Comparison of ENCODE assay signal across 16 cellular contexts in the genomic region with DNA sequence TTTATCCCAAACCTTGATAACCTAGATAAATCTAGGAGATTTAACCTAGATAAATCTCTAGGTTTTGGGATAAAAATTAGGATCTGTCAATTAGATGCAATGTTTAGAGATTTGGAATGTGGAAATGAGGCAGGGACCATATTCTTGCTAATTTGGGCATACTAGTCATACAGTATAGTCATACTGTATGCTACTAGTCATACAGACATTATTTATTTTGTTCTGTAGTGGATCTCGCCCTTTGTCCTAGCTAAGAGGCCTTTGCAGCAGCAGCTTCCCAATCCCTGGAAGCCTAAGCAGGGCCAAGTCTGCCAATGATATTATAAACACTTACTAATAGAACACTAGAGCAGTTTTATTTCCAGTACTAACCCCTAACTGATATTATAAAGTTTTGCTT.
DNase-seq lines count a peak whose midpoint lies in the region; ATAC-seq and TF ChIP-seq lines count a peak whose summit lies in the region.
"Had no signal": no experiment of that assay in that cellular context is flagged by ENCODE, and none has a peak within 500 bp of the region (broad histone marks: within the 10 kb centered on the region; RNA-seq: fewer than 3 reads in every experiment).

No MANE protein-coding gene starts in this region.

- H3K4me3 Mint-ChIP-seq in activated T-cell treated with anti-CD3 and anti-CD28 coated beads, Interleukin-2, amount 50 U/mL, for 24 hours: no peak overlapping the region
- no peak overlapping the region for H3K4me3 Mint-ChIP-seq in activated T-helper 2 cell treated with anti-CD3 and anti-CD28 coated beads, Interferon-gamma antibody, Interleukin-2, Interleukin-4, amounts not matched to agents 10 μg/mL and 5 μg/mL and 100 μg/mL, durations not matched to agents 14 hours and 24 hours and 36 hours (ENCODE audit: low read depth)

- peaks cover 2% of the 10 kb centered on the region for H3K4me1 Mint-ChIP-seq in activated T-cell treated with anti-CD3 and anti-CD28 coated beads, Interleukin-2, amount 50 U/mL, for 24 hours (ENCODE audit: low read depth)
- peaks cover 8% of the 10 kb centered on the region for H3K4me1 Mint-ChIP-seq in activated T-helper 2 cell treated with anti-CD3 and anti-CD28 coated beads, Interferon-gamma antibody, Interleukin-2, Interleukin-4, amounts not matched to agents 10 μg/mL and 5 μg/mL and 100 μg/mL, durations not matched to agents 14 hours and 24 hours and 36 hours (ENCODE audit: low read depth)

- no peaks in the 10 kb centered on the region; the same call in 1 of the 2 replicates for H3K9me3 ChIP-seq in PC-3 (ENCODE audit: low read length)
- no peaks in the 10 kb centered on the region for H3K9me3 ChIP-seq in osteoblast (ENCODE audit: low read depth, low read length)

- H3K9me3 Mint-ChIP-seq in activated T-cell treated with anti-CD3 and anti-CD28 coated beads, Interleukin-2, amount 50 U/mL, for 24 hours: peaks cover 28% of the 10 kb centered on the region
- H3K9me3 Mint-ChIP-seq in activated T-helper 2 cell treated with anti-CD3 and anti-CD28 coated beads, Interferon-gamma antibody, Interleukin-2, Interleukin-4, amounts not matched to agents 10 μg/mL and 5 μg/mL and 100 μg/mL, durations not matched to agents 14 hours and 24 hours and 36 hours: peaks cover 29% of the 10 kb centered on the region

- no peaks in the 10 kb centered on the region for H3F3A ChIP-seq in PC-3 (ENCODE audit: low read length, unreplicated experiment)

- H3K4me1 ChIP-seq in PC-3 (ENCODE audit: insufficient read depth, low read length) (peaks cover 11% of the 10 kb centered on the region; the same call in 1 of the 2 replicates), osteoblast (ENCODE audit: insufficient read depth, low read length) (peaks cover 4% of the 10 kb centered on the region)

- H3K9me2 ChIP-seq in PC-3 (replicated peaks; ENCODE audit: low read length): no peaks in the 10 kb centered on the region

- H3K4me2 ChIP-seq in PC-3 (ENCODE audit: low read length) (no peak overlapping the region), osteoblast (ENCODE audit: insufficient read depth, low read length) (no peak overlapping the region)

- H3K27ac Mint-ChIP-seq in activated T-cell treated with anti-CD3 and anti-CD28 coated beads, Interleukin-2, amount 50 U/mL, for 24 hours: no peak overlapping the region
- no peak overlapping the region for H3K27ac Mint-ChIP-seq in activated T-helper 2 cell treated with anti-CD3 and anti-CD28 coated beads, Interferon-gamma antibody, Interleukin-2, Interleukin-4, amounts not matched to agents 10 μg/mL and 5 μg/mL and 100 μg/mL, durations not matched to agents 14 hours and 24 hours and 36 hours

- H3K36me3 ChIP-seq in PC-3 (ENCODE audit: low read depth, low read length) (peaks cover 7% of the 10 kb centered on the region; the same call in 1 of the 2 replicates), osteoblast (ENCODE audit: insufficient read depth, low read length) (no peaks in the 10 kb centered on the region)

- H3K27ac ChIP-seq in PC-3 (ENCODE audit: low read length) (no peak overlapping the region), osteoblast (ENCODE audit: low read depth, low read length) (no peak overlapping the region)

- peak; percentile 87 for ATAC-seq in PC-3

- no peaks in the 10 kb centered on the region for H3K27me3 Mint-ChIP-seq in activated T-cell treated with anti-CD3 and anti-CD28 coated beads, Interleukin-2, amount 50 U/mL, for 24 hours
- H3K27me3 Mint-ChIP-seq in activated T-helper 2 cell treated with anti-CD3 and anti-CD28 coated beads, Interferon-gamma antibody, Interleukin-2, Interleukin-4, amounts not matched to agents 10 μg/mL and 5 μg/mL and 100 μg/mL, durations not matched to agents 14 hours and 24 hours and 36 hours (ENCODE audit: low read depth): no peaks in the 10 kb centered on the region

- H4K20me1 ChIP-seq in PC-3 (ENCODE audit: low read length) (no peaks in the 10 kb centered on the region), osteoblast (ENCODE audit: insufficient read depth, low read length) (no peaks in the 10 kb centered on the region)

- POLR2A ChIA-PET in PC-3 (lab: Charles Lee; ENCODE audit: unreplicated experiment): no interaction called here

- no peak overlapping the region for H3K9ac ChIP-seq in PC-3 (ENCODE audit: low read length)

- CTCF ChIA-PET in PC-3 (lab: Charles Lee): no interaction called here

- no peaks in the 10 kb centered on the region for H3K27me3 ChIP-seq in PC-3 (ENCODE audit: low read length)
- no peaks in the 10 kb centered on the region for H3K27me3 ChIP-seq in osteoblast (ENCODE audit: insufficient read depth, low read length)

- no TSS peak for BruUV-seq in PC-3 (replicated peaks; lab: Mats Ljungman, UMichigan)

- no peak for TF ChIP-seq CTCF in PC-3 (conservative IDR thresholded peaks at IDR 0.05; ENCODE audit: low read depth, low read length)
- no peak for TF ChIP-seq CTCF in osteoblast (IDR thresholded peaks at IDR 0.05; ENCODE audit: extremely low read depth, low read depth, low read length)

- H2AFZ ChIP-seq in PC-3 (ENCODE audit: low read length): no peak overlapping the region
- H2AFZ ChIP-seq in osteoblast (ENCODE audit: low read length): peak overlapping the region; percentile 14

- no peak overlapping the region for H3K4me3 ChIP-seq in PC-3 (ENCODE audit: low read length)
- no peak overlapping the region for H3K4me3 ChIP-seq in osteoblast (ENCODE audit: insufficient read depth, low read length)

- H3K36me3 Mint-ChIP-seq in activated T-cell treated with anti-CD3 and anti-CD28 coated beads, Interleukin-2, amount 50 U/mL, for 24 hours (ENCODE audit: low read depth): peaks cover 33% of the 10 kb centered on the region
- peaks cover 22% of the 10 kb centered on the region for H3K36me3 Mint-ChIP-seq in activated T-helper 2 cell treated with anti-CD3 and anti-CD28 coated beads, Interferon-gamma antibody, Interleukin-2, Interleukin-4, amounts not matched to agents 10 μg/mL and 5 μg/mL and 100 μg/mL, durations not matched to agents 14 hours and 24 hours and 36 hours (ENCODE audit: low read depth)

- intact Hi-C loops in PC-3 (cut with micrococcal nuclease): no loop called here
- intact Hi-C loops in activated T-helper 2 cell treated with anti-CD3 and anti-CD28 coated beads, Interferon-gamma antibody, Interleukin-2, Interleukin-4, amounts not matched to agents 10 μg/mL and 5 μg/mL and 100 μg/mL, durations not matched to agents 14 hours and 24 hours and 36 hours (cut with micrococcal nuclease): no loop called here

- DNase-seq in EL: peak; percentile 45
- peak; percentile 49 for DNase-seq in PC-3
- peak; percentile 50 for DNase-seq in fibroblast of gingiva (ENCODE audit: low read depth)
- peak; percentile 53 for DNase-seq in osteoblast (ENCODE audit: insufficient read length, low spot score, missing footprints)
- DNase-seq in activated T-cell treated with anti-CD3 and anti-CD28 coated beads, Interleukin-2, amount 50 U/mL, for 24 hours: no peak
- no peak for DNase-seq in NK-92 treated with Interleukin-12 subunit alpha and Interleukin-12 subunit beta, amount 100 ng/mL, for 24 hours (lab: John Stamatoyannopoulos, UW)
- DNase-seq in SIG-M5 treated with dmso at 0.1 percent for 504 hours (lab: John Stamatoyannopoulos, UW; ENCODE audit: unreplicated experiment): no peak
- no peak for DNase-seq in activated T-helper 2 cell treated with anti-CD3 and anti-CD28 coated beads, Interferon-gamma antibody, Interleukin-2, Interleukin-4, amounts not matched to agents 10 μg/mL and 5 μg/mL and 100 μg/mL, durations not matched to agents 14 hours and 24 hours and 36 hours (ENCODE audit: low spot score)
- DNase-seq: C1 segment of cervical spinal cord, DMS 273 treated with DMSO at 0.1 percent for 48 hours, KG1, NCI-H1105, NCI-H1694 treated with DMSO at 0.1 percent for 48 hours, NCI-H2171, NCI-H82, SIG-M5 had no signal

- no peaks in the 10 kb centered on the region for H3K79me2 ChIP-seq in PC-3 (ENCODE audit: low read length)
- no peaks in the 10 kb centered on the region for H3K79me2 ChIP-seq in osteoblast (ENCODE audit: insufficient read depth, low read length)

Comparison
In these comparisons a context has a peak if more than half of its experiments do, and no peak if none do; other contexts are left out.
1. DNase-seq: peak in EL (single experiment), PC-3 (single experiment), fibroblast of gingiva (single experiment) and osteoblast (single experiment); none in activated T-cell treated with anti-CD3 and anti-CD28 coated beads, Interleukin-2, amount 50 U/mL, for 24 hours (single experiment), NK-92 treated with Interleukin-12 subunit alpha and Interleukin-12 subunit beta, amount 100 ng/mL, for 24 hours (single experiment), SIG-M5 treated with dmso at 0.1 percent for 504 hours (single experiment) and activated T-helper 2 cell treated with anti-CD3 and anti-CD28 coated beads, Interferon-gamma antibody, Interleukin-2, Interleukin-4, amounts not matched to agents 10 μg/mL and 5 μg/mL and 100 μg/mL, durations not matched to agents 14 hours and 24 hours and 36 hours (single experiment).